Comparison of ENCODE assay signal across 8 cellular contexts in genomic region chrX:13669246-13669689, GRCh38. TPM values are rescaled to one million over a fixed set of nuclear protein-coding genes. Genes with fewer than 3 reads are reported as not detected.
DNase-seq lines count a peak whose midpoint lies in the region; ATAC-seq and TF ChIP-seq lines count a peak whose summit lies in the region.

No MANE protein-coding gene starts in this region.

- H3K27me3 ChIP-seq in BE2C: no peaks in the 10 kb centered on the region

- peak overlapping the region; percentile 97 for H3K27ac Mint-ChIP-seq in activated T-cell treated with anti-CD3 and anti-CD28 coated beads, Interleukin-2, amount 50 U/mL, for 24 hours

- peaks cover 62% of the 10 kb centered on the region for H3K27me3 Mint-ChIP-seq in activated T-cell treated with anti-CD3 and anti-CD28 coated beads, Interleukin-2, amount 50 U/mL, for 24 hours

- no peaks in the 10 kb centered on the region for H3K4me1 ChIP-seq in BE2C

- peak overlapping the region; percentile 74 for H3K4me3 Mint-ChIP-seq in activated T-cell treated with anti-CD3 and anti-CD28 coated beads, Interleukin-2, amount 50 U/mL, for 24 hours

- DNase-seq in DMS 273 (lab: John Stamatoyannopoulos, UW; ENCODE audit: unreplicated experiment): peak; percentile 29
- DNase-seq in DMS 273 treated with DMSO at 0.1 percent for 48 hours (lab: John Stamatoyannopoulos, UW): no peak
- peak; percentile 59 for DNase-seq in NCI-H2107 treated with DMSO at 0.1 percent for 48 hours (lab: John Stamatoyannopoulos, UW; ENCODE audit: unreplicated experiment)
- DNase-seq in activated T-cell treated with anti-CD3 and anti-CD28 coated beads, Interleukin-2, amount 50 U/mL, for 24 hours: peak; percentile 61
- peak; percentile 71 for DNase-seq in foreskin melanocyte
- DNase-seq in stimulated activated CD4-positive, alpha-beta T cell treated with anti-CD3 and anti-CD28 coated beads, Interleukin-12 subunit alpha, Interleukin-12 subunit beta, amount 100 ng/mL, for 4 hours: peak; percentile 29
- no peak for DNase-seq in BE2C

- H3K36me3 ChIP-seq in BE2C: no peaks in the 10 kb centered on the region

- TF ChIP-seq CTCF in BE2C (IDR thresholded peaks at IDR 0.05; ENCODE audit: low read depth, low read length): no peak

- no peak overlapping the region for H3K4me3 ChIP-seq in BE2C (ENCODE audit: low read depth, low read length)

- H3K4me1 Mint-ChIP-seq in activated T-cell treated with anti-CD3 and anti-CD28 coated beads, Interleukin-2, amount 50 U/mL, for 24 hours (ENCODE audit: low read depth): peaks cover 23% of the 10 kb centered on the region

- H3K9me3 Mint-ChIP-seq in activated T-cell treated with anti-CD3 and anti-CD28 coated beads, Interleukin-2, amount 50 U/mL, for 24 hours: no peaks in the 10 kb centered on the region

- peaks cover 7% of the 10 kb centered on the region for H3K36me3 Mint-ChIP-seq in activated T-cell treated with anti-CD3 and anti-CD28 coated beads, Interleukin-2, amount 50 U/mL, for 24 hours (ENCODE audit: low read depth)

- no peaks in the 10 kb centered on the region for H3K9me3 ChIP-seq in BE2C

- peak; percentile 87 for ATAC-seq in HG02763 (IDR thresholded peaks at IDR 0.05; ENCODE audit: unreplicated experiment)

RNA-seq across cellular contexts. Expression of gene TCEANC, which starts 16.3 kb away (rescaled TPM):
- 4.5 TPM for polyA plus RNA-seq in BE2C (2012; ENCODE audit: insufficient read depth, insufficient read length, low read depth)

RNA-seq across cellular contexts. Expression of gene RAB9A, which starts 19.7 kb away (rescaled TPM):
- polyA plus RNA-seq in BE2C (2012; ENCODE audit: insufficient read depth, insufficient read length, low read depth): 25.0 TPM

Comparison
In these comparisons a context has a peak if more than half of its experiments do, and no peak if none do; other contexts are left out.
1. DNase-seq: peak in DMS 273 (single experiment), NCI-H2107 treated with DMSO at 0.1 percent for 48 hours (single experiment), activated T-cell treated with anti-CD3 and anti-CD28 coated beads, Interleukin-2, amount 50 U/mL, for 24 hours (single experiment), foreskin melanocyte (single experiment) and stimulated activated CD4-positive, alpha-beta T cell treated with anti-CD3 and anti-CD28 coated beads, Interleukin-12 subunit alpha, Interleukin-12 subunit beta, amount 100 ng/mL, for 4 hours (single experiment); none in DMS 273 treated with DMSO at 0.1 percent for 48 hours (single experiment) and BE2C (single experiment).